Comparison of ENCODE assay signal across 12 cellular contexts in the genomic region with DNA sequence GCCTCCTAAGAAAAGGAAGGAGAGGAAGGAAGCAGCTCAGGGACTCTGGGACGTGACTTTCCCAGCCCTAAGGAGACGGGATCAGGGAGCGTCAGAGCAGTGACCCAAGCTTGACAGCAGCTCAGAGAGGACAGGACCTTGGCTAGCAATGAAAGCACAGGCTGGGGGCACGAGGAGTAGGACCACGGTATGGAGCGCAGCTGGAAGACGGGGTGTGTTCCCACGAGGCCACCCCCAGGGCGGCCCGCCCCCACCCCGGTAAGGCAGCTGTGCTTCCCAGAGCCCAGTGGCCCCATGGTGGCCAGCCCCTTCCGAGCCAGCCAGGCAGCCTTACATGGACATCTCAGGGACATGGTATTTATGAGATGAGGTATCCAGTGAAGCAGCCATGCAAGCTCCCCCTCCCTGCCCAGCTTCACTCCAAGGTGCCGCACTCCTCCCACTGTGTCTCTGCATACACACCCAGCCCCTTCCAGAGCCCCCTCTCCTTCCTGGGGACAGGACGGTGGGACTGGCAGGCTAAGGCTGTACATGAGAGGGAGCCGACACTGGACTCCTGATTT. TPM values are rescaled to one million over a fixed set of nuclear protein-coding genes. Genes with fewer than 3 reads are reported as not detected.
DNase-seq lines count a peak whose midpoint lies in the region; ATAC-seq and TF ChIP-seq lines count a peak whose summit lies in the region.
"Had no signal": no experiment of that assay in that cellular context is flagged by ENCODE, and none has a peak within 500 bp of the region (broad histone marks: within the 10 kb centered on the region; RNA-seq: fewer than 3 reads in every experiment).

No MANE protein-coding gene starts in this region.

- H3K9me3 ChIP-seq in right cardiac atrium (ENCODE audit: control insufficient read depth, low read length) (no peaks in the 10 kb centered on the region), upper lobe of right lung (no peaks in the 10 kb centered on the region)
- H3K9me3 ChIP-seq: breast epithelium had no signal

- H3K4me3 ChIP-seq in coronary artery (peak overlapping the region; percentile 14), right cardiac atrium (ENCODE audit: low read length) (no peak overlapping the region), upper lobe of right lung (no peak overlapping the region)
- H3K4me3 ChIP-seq: breast epithelium, neural progenitor cell had no signal

- ATAC-seq in right cardiac atrium: peak; percentile 2 to 7
- no peak for ATAC-seq in upper lobe of right lung
- ATAC-seq in GM21576 (IDR thresholded peaks at IDR 0.05; ENCODE audit: unreplicated experiment): no peak

- H3K27me3 ChIP-seq in right cardiac atrium (ENCODE audit: control insufficient read depth, insufficient read depth) (no peaks in the 10 kb centered on the region), upper lobe of right lung (no peaks in the 10 kb centered on the region)
- H3K27me3 ChIP-seq: breast epithelium, neural progenitor cell had no signal

- no peaks in the 10 kb centered on the region for H3K36me3 ChIP-seq in upper lobe of right lung
- H3K36me3 ChIP-seq: breast epithelium, neural progenitor cell had no signal

- WGBS in right cardiac atrium: 50% methylated on average over 15 of the region's 15 CpGs

- no peak for TF ChIP-seq CTCF in coronary artery (IDR thresholded peaks at IDR 0.05)
- no peak for TF ChIP-seq CTCF in upper lobe of right lung (IDR thresholded peaks at IDR 0.05)

- intact Hi-C loops in right cardiac atrium (cut with DNase I) (no loop called here), posterior vena cava (cut with DNase I) (no loop called here), upper lobe of right lung (cut with DNase I) (no loop called here)

- H3K27ac ChIP-seq in coronary artery (peak overlapping the region; percentile 90 to 91), right cardiac atrium (ENCODE audit: low read length) (peak overlapping the region; percentile 28), upper lobe of right lung (no peak overlapping the region)
- H3K27ac ChIP-seq: neural progenitor cell had no signal

- H3K4me1 ChIP-seq in right cardiac atrium (ENCODE audit: control insufficient read depth, insufficient read depth, low read length): peaks cover 42% of the 10 kb centered on the region
- peaks cover 30% of the 10 kb centered on the region for H3K4me1 ChIP-seq in upper lobe of right lung

- DNase-seq in coronary artery (ENCODE audit: low spot score) (no peak), right cardiac atrium (peak in 1 of 3 donors; percentile 61), posterior vena cava (ENCODE audit: low spot score) (peak; percentile 84), upper lobe of right lung (peak; percentile 55), DMS53 treated with DMSO at 0.1 percent for 48 hours (lab: John Stamatoyannopoulos, UW; ENCODE audit: unreplicated experiment) (no peak), OCI-M2 (lab: John Stamatoyannopoulos, UW; ENCODE audit: unreplicated experiment) (no peak)
- DNase-seq: activated naive CD4-positive, alpha-beta T cell; Kasumi-1; NCI-H1436 had no signal

RNA-seq across cellular contexts. Expression of a gene that starts 45.8 kb away (rescaled TPM):
- total RNA-seq in right cardiac atrium (100 to 1,000 TPM; 442 to 647 (median 536) TPM), posterior vena cava (1,000 to 10,000 TPM; 1,255 to 1,508 TPM), upper lobe of right lung (669 TPM)
- polyA plus RNA-seq in right cardiac atrium: 243 TPM

Comparison
In these comparisons a context has a peak if more than half of its experiments do, and no peak if none do; other contexts are left out.
1. DNase-seq: peak in posterior vena cava (single experiment) and upper lobe of right lung (single experiment); none in coronary artery (single experiment), DMS53 treated with DMSO at 0.1 percent for 48 hours (single experiment) and OCI-M2 (single experiment).
2. ATAC-seq: peak in right cardiac atrium (2 of 2); none in upper lobe of right lung (single experiment) and GM21576 (single experiment).